ENCODE assay signal across 22 cellular contexts in the genomic region with DNA sequence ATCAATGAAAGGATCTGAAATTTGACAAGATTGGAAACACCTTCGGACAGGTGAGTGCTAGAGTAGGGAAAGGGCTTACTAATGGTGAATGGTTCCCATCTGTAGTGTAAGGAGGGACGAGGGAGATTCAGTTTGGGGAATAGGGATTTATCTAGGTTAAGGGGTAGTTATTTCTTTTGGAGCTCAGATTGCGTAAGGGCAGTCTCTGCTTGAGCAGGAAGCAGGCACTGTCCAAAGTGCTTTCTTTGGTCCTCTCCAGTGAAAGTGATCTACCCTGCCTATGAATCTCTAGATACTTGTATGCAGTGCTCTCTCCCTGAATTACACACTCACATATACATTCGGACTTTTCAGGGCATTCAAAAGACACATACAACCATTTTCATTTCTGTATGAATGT.
DNase-seq lines count a peak whose midpoint lies in the region; ATAC-seq, FAIRE-seq and TF ChIP-seq lines count a peak whose summit lies in the region.
"Had no signal": no experiment of that assay in that cellular context is flagged by ENCODE, and none has a peak within 500 bp of the region (broad histone marks: within the 10 kb centered on the region; RNA-seq: fewer than 3 reads in every experiment).

No MANE protein-coding gene starts in this region.

- WGBS in H1 (ENCODE audit: extremely low coverage in 1 of 2, insufficient coverage in 1 of 2, insufficient read length in 1 of 2, insufficient replicate concordance in 2 of 2, low coverage in 1 of 2, low lambda C conversion rate in 2 of 2, missing lambda C conversion rate in 1 of 2), 2 experiments = 86% methylated on average over 4 of the region's 4 CpGs; no CpG with 5 or more reads in 1 of the 2 experiments
- 79 to 88% methylated on average over 4 of the region's 4 CpGs for WGBS in tibial nerve, 2 donors

- no peak overlapping the region for H3K27ac ChIP-seq in H1 (ENCODE audit: low read depth, low read length)
- peak overlapping the region; percentile 45 to 89 (median 78) for H3K27ac ChIP-seq in tibial nerve
- H3K27ac ChIP-seq: BLaER1, SJCRH30 had no signal

- no peak overlapping the region for H2BK5ac ChIP-seq in H1 (ENCODE audit: low read depth, low read length)

- no peak overlapping the region for H4K91ac ChIP-seq in H1 (replicated peaks; ENCODE audit: insufficient read length, low read length)

- no peaks in the 10 kb centered on the region for H4K20me1 ChIP-seq in H1 (replicated peaks in 1 of 2; ENCODE audit: control insufficient read depth in 1 of 2, insufficient read depth in 2 of 2, low read length in 2 of 2)
- H4K20me1 ChIP-seq: BLaER1 had no signal

- H2BK120ac ChIP-seq in H1 (replicated peaks; ENCODE audit: low read depth, low read length) = no peak overlapping the region

- TF ChIP-seq EP300 in H1 (IDR thresholded peaks at IDR 0.05; ENCODE audit: borderline replicate concordance in 1 of 2, low read depth in 2 of 2, low read length in 2 of 2) (no peak), tibial nerve (IDR thresholded peaks at IDR 0.05) (no peak)

- no peak overlapping the region for H2BK12ac ChIP-seq in H1 (ENCODE audit: low read depth, low read length)

- H3K27ac Mint-ChIP-seq in stimulated activated memory B cell treated with anti-CD40 and anti-IgM and Interleukin-4, amounts not matched to agents 10 μg/mL and 1 μg/mL and 100 μg/mL, for 72 hours = no peak overlapping the region
- H3K27ac Mint-ChIP-seq in activated naive CD4-positive, alpha-beta T cell treated with anti-CD3 and anti-CD28 coated beads, Interleukin-2, amount 50 U/mL, for 72 hours = no peak overlapping the region
- H3K27ac Mint-ChIP-seq: CD4-positive, alpha-beta T cell had no signal

- H3K23me2 ChIP-seq in H1 (ENCODE audit: low read depth, low read length) = no peaks in the 10 kb centered on the region

- no peak overlapping the region for H3K23ac ChIP-seq in H1 (ENCODE audit: insufficient read length)

- H3K36me3 ChIP-seq in H1 (ENCODE audit: control insufficient read depth in 2 of 4, insufficient read depth in 4 of 4, low read length in 3 of 4) (no peaks in the 10 kb centered on the region), tibial nerve (no peaks in the 10 kb centered on the region)
- H3K36me3 ChIP-seq: BLaER1, SJCRH30 had no signal

- no peaks in the 10 kb centered on the region for H3K79me2 ChIP-seq in H1 (ENCODE audit: control insufficient read depth in 1 of 2, insufficient read depth in 2 of 2, low read length in 2 of 2)

- H3K9ac ChIP-seq in H1 (replicated peaks in 1 of 4; ENCODE audit: extremely low read depth in 1 of 4, low read depth in 3 of 4, low read length in 3 of 4) = no peak overlapping the region
- H3K9ac ChIP-seq: BLaER1 had no signal

- no peak for FAIRE-seq in H1 (lab: Jason Lieb, UNC)
- FAIRE-seq: GM12891, RCC 7860 had no signal

- no peak overlapping the region for H4K8ac ChIP-seq in H1 (ENCODE audit: extremely low read depth, insufficient read depth, low read length)

- no peak overlapping the region for H4K5ac ChIP-seq in H1 (ENCODE audit: insufficient read length, low read depth, low read length)

- 0 out of 2 replicates have a peak overlapping the region, but pooled peaks have one; percentile 23 for H2AFZ ChIP-seq in H1 (ENCODE audit: low read length)

- POLR2A ChIA-PET in H1 (lab: Charles Lee; ENCODE audit: partially characterized antibody) = no interaction called here

- H3K56ac ChIP-seq in H1 (replicated peaks; ENCODE audit: insufficient read length, low read depth, low read length) = no peak overlapping the region

- H2BK20ac ChIP-seq in H1 (ENCODE audit: low read length) = no peak overlapping the region

- TF ChIP-seq POLR2A in H1 (IDR thresholded peaks at IDR 0.05; ENCODE audit: control extremely low read depth in 1 of 2, low read depth in 2 of 2, low read length in 2 of 2) (no peak), tibial nerve (IDR thresholded peaks at IDR 0.05) (no peak)

- no peak overlapping the region for H3K18ac ChIP-seq in H1 (ENCODE audit: extremely low read depth, low read length)

- H3K27me3 ChIP-seq in H1 (replicated peaks in 1 of 4; ENCODE audit: control insufficient read depth in 3 of 4, extremely low read depth in 1 of 4, insufficient read depth in 3 of 4, low read length in 3 of 4) (no peaks in the 10 kb centered on the region), tibial nerve (no peaks in the 10 kb centered on the region)
- H3K27me3 ChIP-seq: BLaER1, SJCRH30 had no signal

- no peak for TF ChIP-seq RAD21 in H1 (IDR thresholded peaks at IDR 0.05 in 1 of 2, conservative IDR thresholded peaks at IDR 0.05 in 1 of 2; ENCODE audit: low read depth in 2 of 2, low read length in 2 of 2)

- no peaks in the 10 kb centered on the region for H3K79me1 ChIP-seq in H1 (ENCODE audit: low read depth, low read length)

- H3K4me3 Mint-ChIP-seq in stimulated activated memory B cell treated with anti-CD40 and anti-IgM and Interleukin-4, amounts not matched to agents 10 μg/mL and 1 μg/mL and 100 μg/mL, for 72 hours = no peak overlapping the region
- H3K4me3 Mint-ChIP-seq: CD4-positive, alpha-beta T cell had no signal

- no peaks in the 10 kb centered on the region for H3K4me1 Mint-ChIP-seq in stimulated activated memory B cell treated with anti-CD40 and anti-IgM and Interleukin-4, amounts not matched to agents 10 μg/mL and 1 μg/mL and 100 μg/mL, for 72 hours

- H3K4me3 ChIP-seq in H1 (ENCODE audit: extremely low read depth in 1 of 4, insufficient read depth in 2 of 4, low read depth in 3 of 4, low read length in 4 of 4) (no peak overlapping the region), tibial nerve (no peak overlapping the region)
- H3K4me3 ChIP-seq: BLaER1, SJCRH30 had no signal

- no peak overlapping the region for H3K14ac ChIP-seq in H1 (ENCODE audit: insufficient read length)

- H3K4ac ChIP-seq in H1 (replicated peaks; ENCODE audit: insufficient read length, low read depth, low read length) = no peak overlapping the region

- H2BK15ac ChIP-seq in H1 (ENCODE audit: low read length) = no peak overlapping the region

- TF ChIP-seq CTCF in H1 (IDR thresholded peaks at IDR 0.05; ENCODE audit: control extremely low read depth in 1 of 3, insufficient read depth in 1 of 3, low read depth in 1 of 3, low read length in 3 of 3) = no peak
- TF ChIP-seq CTCF in tibial nerve (IDR thresholded peaks at IDR 0.05) = no peak

- DNase-seq in MV-4-11 (lab: John Stamatoyannopoulos, UW) (peak; percentile 2), OCI-M1 (lab: John Stamatoyannopoulos, UW) (peak; percentile 16), H1 (ENCODE audit: low read depth in 1 of 2, low spot score in 2 of 2) (no peak), tibial nerve (ENCODE audit: low spot score in 2 of 2) (no peak)
- DNase-seq in activated naive CD4-positive, alpha-beta T cell treated with anti-CD3 and anti-CD28 coated beads, Interleukin-2, amount 50 U/mL, for 72 hours (ENCODE audit: low spot score in 2 of 2) = no peak
- DNase-seq: ACHN; Caco-2; CD4-positive, alpha-beta T cell; DMS 273 treated with DMSO at 0.1 percent for 48 hours; DND-41; GOT3; NCI-H1694; NCI-H2081; NCI-H69; NK-92 treated with Interleukin-12 subunit alpha and Interleukin-12 subunit beta, amount 100 ng/mL, for 24 hours; SJCRH30 had no signal

- no peak overlapping the region for H2AK5ac ChIP-seq in H1 (ENCODE audit: low read depth, low read length)

- no peaks in the 10 kb centered on the region for H3K9me3 Mint-ChIP-seq in stimulated activated memory B cell treated with anti-CD40 and anti-IgM and Interleukin-4, amounts not matched to agents 10 μg/mL and 1 μg/mL and 100 μg/mL, for 72 hours
- peaks cover 6% of the 10 kb centered on the region in 2 donors for H3K9me3 Mint-ChIP-seq in activated naive CD4-positive, alpha-beta T cell treated with anti-CD3 and anti-CD28 coated beads, Interleukin-2, amount 50 U/mL, for 72 hours

- H3K27me3 Mint-ChIP-seq in stimulated activated memory B cell treated with anti-CD40 and anti-IgM and Interleukin-4, amounts not matched to agents 10 μg/mL and 1 μg/mL and 100 μg/mL, for 72 hours = no peaks in the 10 kb centered on the region
- H3K27me3 Mint-ChIP-seq: CD4-positive, alpha-beta T cell had no signal

- no peak for ATAC-seq in stimulated activated memory B cell treated with anti-CD40 and anti-IgM and Interleukin-4, amounts not matched to agents 10 μg/mL and 1 μg/mL and 100 μg/mL, for 72 hours
- ATAC-seq in GM18907 (IDR thresholded peaks at IDR 0.05; ENCODE audit: unreplicated experiment) = no peak
- ATAC-seq in activated naive CD4-positive, alpha-beta T cell treated with anti-CD3 and anti-CD28 coated beads, Interleukin-2, amount 50 U/mL, for 72 hours = no peak
- ATAC-seq: HCT116 had no signal

- CTCF ChIA-PET in H1 (lab: Charles Lee; ENCODE audit: partially characterized antibody) = no interaction called here

- H3K4me1 ChIP-seq in H1 (replicated peaks in 1 of 4; ENCODE audit: control insufficient read depth in 3 of 4, insufficient read depth in 4 of 4, low read length in 3 of 4) = no peaks in the 10 kb centered on the region
- peaks cover 0 to 11% (median under 1%) of the 10 kb centered on the region in 4 donors for H3K4me1 ChIP-seq in tibial nerve
- H3K4me1 ChIP-seq: Caco-2, SJCRH30 had no signal

- H3K36me3 Mint-ChIP-seq in stimulated activated memory B cell treated with anti-CD40 and anti-IgM and Interleukin-4, amounts not matched to agents 10 μg/mL and 1 μg/mL and 100 μg/mL, for 72 hours = no peaks in the 10 kb centered on the region
- H3K36me3 Mint-ChIP-seq in activated naive CD4-positive, alpha-beta T cell treated with anti-CD3 and anti-CD28 coated beads, Interleukin-2, amount 50 U/mL, for 72 hours = no peaks in the 10 kb centered on the region

- no peak overlapping the region for H3K4me2 ChIP-seq in H1 (ENCODE audit: insufficient read depth in 1 of 2, low read depth in 2 of 2, low read length in 2 of 2)
- H3K4me2 ChIP-seq: BLaER1 had no signal

- no peaks in the 10 kb centered on the region for H3K9me3 ChIP-seq in H1 (ENCODE audit: insufficient read depth in 2 of 2, low read depth in 1 of 2, low read length in 1 of 2)
- H3K9me3 ChIP-seq in tibial nerve = no peaks in the 10 kb centered on the region
- H3K9me3 ChIP-seq: BLaER1, Caco-2, SJCRH30 had no signal

TF ChIP-seq in H1, 55 proteins besides CTCF, POLR2A, EP300 and RAD21:
- peak; percentile 60; the same call in 1 of the 2 replicates for TF ChIP-seq CEBPB (IDR thresholded peaks at IDR 0.05; ENCODE audit: low read depth, low read length)
- TF ChIP-seq POLR2AphosphoS5 (IDR thresholded peaks at IDR 0.05; ENCODE audit: low read depth, low read length) = no peak

Comparison
In these comparisons a context has a peak if more than half of its experiments do, and no peak if none do; other contexts are left out.
1. DNase-seq: peak in MV-4-11 (single experiment) and OCI-M1 (single experiment); none in H1 (0 of 2), tibial nerve (0 of 2) and activated naive CD4-positive, alpha-beta T cell treated with anti-CD3 and anti-CD28 coated beads, Interleukin-2, amount 50 U/mL, for 72 hours (0 of 2).